ENCODE assay signal across 23 cellular contexts in genomic region chr1:89872567-89872966, GRCh38.
"Had no signal": no experiment of that assay in that cellular context is flagged by ENCODE, and none has a peak within 500 bp of the region (broad histone marks: within the 10 kb centered on the region; RNA-seq: fewer than 3 reads in every experiment).

No MANE protein-coding gene starts in this region.

- H3K4me3 ChIP-seq: breast epithelium, colonic mucosa, heart right ventricle, ovary, thoracic aorta had no signal

- H3K27me3 Mint-ChIP-seq: activated CD4-positive, alpha-beta T cell treated with anti-CD3 and anti-CD28 coated beads for 36 hours; activated CD8-positive, alpha-beta memory T cell treated with anti-CD3 and anti-CD28 coated beads, Interleukin-2, amount 10 ng/mL, durations not matched to agents 7 days and 5 days; activated naive CD4-positive, alpha-beta T cell treated with anti-CD3 and anti-CD28 coated beads, Interleukin-2, amount 50 U/mL, for 24 hours; activated naive CD8-positive, alpha-beta T cell treated with anti-CD3 and anti-CD28 coated beads, Interleukin-2, amount 50 U/mL, for 24 hours; central memory CD8-positive, alpha-beta T cell; progenitor cell of endocrine pancreas had no signal

- H3K9me3 ChIP-seq: breast epithelium, colonic mucosa, heart right ventricle, ovary, thoracic aorta had no signal

- H3K4me1 ChIP-seq: breast epithelium, colonic mucosa had no signal

- DNase-seq: activated CD4-positive, alpha-beta T cell treated with anti-CD3 and anti-CD28 coated beads for 36 hours; activated CD4-positive, CD25-positive, alpha-beta regulatory T cell; activated CD8-positive, alpha-beta memory T cell treated with anti-CD3 and anti-CD28 coated beads, Interleukin-2, amount 10 ng/mL, durations not matched to agents 7 days and 5 days; activated CD8-positive, alpha-beta T cell treated with anti-CD3 and anti-CD28 coated beads, Interleukin-2, amount 10 ng/mL, durations not matched to agents 7 days and 5 days; activated naive CD8-positive, alpha-beta T cell treated with anti-CD3 and anti-CD28 coated beads, Interleukin-2, amount 50 U/mL, for 24 hours; activated T-cell treated with anti-CD3 and anti-CD28 coated beads, Interleukin-2, amount 50 U/mL, for 48 hours; colonic mucosa; effector memory CD4-positive, alpha-beta T cell; heart right ventricle; left ventricle myocardium superior; ovary; retina; stimulated activated CD4-positive, alpha-beta T cell treated with anti-CD3 and anti-CD28 coated beads, Interleukin-15, amount 100 ng/mL, for 24 hours; stimulated activated CD4-positive, alpha-beta T cell treated with anti-CD3 and anti-CD28 coated beads, Interleukin-2, amount 100 ng/mL, for 24 hours; stimulated activated naive CD4-positive, alpha-beta T cell; trophoblast cell had no signal

- H3K27me3 ChIP-seq: breast epithelium, colonic mucosa, heart right ventricle, ovary had no signal

- H3K27ac ChIP-seq: breast epithelium, colonic mucosa, ovary, thoracic aorta had no signal

- H3K27ac Mint-ChIP-seq: activated CD4-positive, alpha-beta T cell treated with anti-CD3 and anti-CD28 coated beads for 36 hours; activated CD8-positive, alpha-beta memory T cell treated with anti-CD3 and anti-CD28 coated beads, Interleukin-2, amount 10 ng/mL, durations not matched to agents 7 days and 5 days; activated CD8-positive, alpha-beta T cell treated with anti-CD3 and anti-CD28 coated beads, Interleukin-2, amount 10 ng/mL, durations not matched to agents 7 days and 5 days; activated naive CD4-positive, alpha-beta T cell treated with anti-CD3 and anti-CD28 coated beads, Interleukin-2, amount 50 U/mL, for 24 hours; activated naive CD8-positive, alpha-beta T cell treated with anti-CD3 and anti-CD28 coated beads, Interleukin-2, amount 50 U/mL, for 24 hours; activated T-helper 2 cell treated with anti-CD3 and anti-CD28 coated beads, Interferon-gamma antibody, Interleukin-2, Interleukin-4, amounts not matched to agents 10 μg/mL and 5 μg/mL and 100 μg/mL, durations not matched to agents 14 hours and 24 hours and 36 hours; progenitor cell of endocrine pancreas; T-helper 2 cell treated with Interferon-gamma antibody and Interleukin-4, amounts not matched to agents 5 μg/mL and 100 μg/mL, for 36 hours had no signal

- H3K36me3 ChIP-seq: breast epithelium, colonic mucosa, ovary, thoracic aorta had no signal

- H3K4me3 Mint-ChIP-seq: activated CD4-positive, alpha-beta T cell treated with anti-CD3 and anti-CD28 coated beads for 36 hours; activated CD8-positive, alpha-beta memory T cell treated with anti-CD3 and anti-CD28 coated beads, Interleukin-2, amount 10 ng/mL, durations not matched to agents 7 days and 5 days; activated CD8-positive, alpha-beta T cell treated with anti-CD3 and anti-CD28 coated beads, Interleukin-2, amount 10 ng/mL, durations not matched to agents 7 days and 5 days; activated naive CD4-positive, alpha-beta T cell treated with anti-CD3 and anti-CD28 coated beads, Interleukin-2, amount 50 U/mL, for 24 hours; activated naive CD8-positive, alpha-beta T cell treated with anti-CD3 and anti-CD28 coated beads, Interleukin-2, amount 50 U/mL, for 24 hours; central memory CD8-positive, alpha-beta T cell; T-helper 2 cell treated with Interferon-gamma antibody and Interleukin-4, amounts not matched to agents 5 μg/mL and 100 μg/mL, for 36 hours had no signal

- ATAC-seq: activated CD4-positive, alpha-beta T cell treated with anti-CD3 and anti-CD28 coated beads for 36 hours; activated CD8-positive, alpha-beta memory T cell treated with anti-CD3 and anti-CD28 coated beads, Interleukin-2, amount 10 ng/mL, durations not matched to agents 7 days and 5 days; activated CD8-positive, alpha-beta T cell treated with anti-CD3 and anti-CD28 coated beads, Interleukin-2, amount 10 ng/mL, durations not matched to agents 7 days and 5 days; activated naive CD8-positive, alpha-beta T cell treated with anti-CD3 and anti-CD28 coated beads, Interleukin-2, amount 50 U/mL, for 24 hours had no signal

- H3K9me3 Mint-ChIP-seq: activated naive CD4-positive, alpha-beta T cell treated with anti-CD3 and anti-CD28 coated beads, Interleukin-2, amount 50 U/mL, for 24 hours; activated naive CD8-positive, alpha-beta T cell treated with anti-CD3 and anti-CD28 coated beads, Interleukin-2, amount 50 U/mL, for 24 hours; activated T-helper 2 cell treated with anti-CD3 and anti-CD28 coated beads, Interferon-gamma antibody, Interleukin-2, Interleukin-4, amounts not matched to agents 10 μg/mL and 5 μg/mL and 100 μg/mL, durations not matched to agents 14 hours and 24 hours and 36 hours; central memory CD8-positive, alpha-beta T cell; T-helper 2 cell treated with Interferon-gamma antibody and Interleukin-4, amounts not matched to agents 5 μg/mL and 100 μg/mL, for 36 hours had no signal
